16 cellular contexts compared by ENCODE assay signal in the genomic region with DNA sequence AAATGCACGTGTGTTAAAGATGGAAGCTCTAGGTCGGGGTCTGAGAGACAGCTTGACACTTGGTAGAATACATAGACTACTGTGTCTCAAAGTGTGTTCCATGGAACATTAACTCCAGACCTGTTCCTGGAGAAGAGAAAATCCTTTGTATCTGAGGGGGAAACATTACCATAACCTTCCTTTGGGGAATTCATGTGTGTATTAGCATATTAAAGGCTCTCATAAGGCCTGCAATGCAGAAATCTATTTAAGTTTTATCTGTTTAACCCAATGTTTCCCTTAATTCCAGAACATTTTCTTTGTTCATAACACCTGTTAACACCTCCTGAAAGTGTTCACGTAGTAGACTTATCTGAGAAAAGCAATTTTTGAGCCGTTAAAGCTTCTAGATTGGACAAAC.
A peak's percentile ranks its signal among the peaks of the same experiment; 100 is the strongest.
DNase-seq lines count a peak whose midpoint lies in the region; ATAC-seq, FAIRE-seq and TF ChIP-seq lines count a peak whose summit lies in the region.
"Had no signal": no experiment of that assay in that cellular context is flagged by ENCODE, and none has a peak within 500 bp of the region (broad histone marks: within the 10 kb centered on the region; RNA-seq: fewer than 3 reads in every experiment).

No MANE protein-coding gene starts in this region.

- no peak overlapping the region for H3K23ac ChIP-seq in mesenchymal stem cell (ENCODE audit: low read length in 2 of 2)

- no peak overlapping the region for H3K18ac ChIP-seq in mesenchymal stem cell (ENCODE audit: low read depth in 1 of 2, low read length in 2 of 2)

- CTCF ChIA-PET in K562 (lab: Yijun Ruan, JAX; ENCODE audit: low intra/inter-chr PET ratio): interaction anchor here (0.8 to 2.6 kb wide), 4 partner anchors 12 to 158 kb away, joined by 3 to 18 read pairs (median 4); no protein-coding TSS in a partner anchor

- H2BK5ac ChIP-seq in mesenchymal stem cell (ENCODE audit: low read depth, low read length, poor library complexity, severe bottlenecking): no peak overlapping the region

- no peaks in the 10 kb centered on the region for H4K20me1 ChIP-seq in K562 (replicated peaks; ENCODE audit: control insufficient read depth, insufficient read depth, low read length)
- H4K20me1 ChIP-seq: BLaER1 treated with 17β-estradiol and CSF1 and Interleukin-3, amounts not matched to agents 10 nM and 100 nM had no signal

- H2BK15ac ChIP-seq in mesenchymal stem cell (ENCODE audit: low read depth, poor library complexity, severe bottlenecking): no peak overlapping the region

- H3K79me1 ChIP-seq in mesenchymal stem cell (replicated peaks; ENCODE audit: low read length, poor library complexity, severe bottlenecking): no peaks in the 10 kb centered on the region

- WGBS in K562 (ENCODE audit: insufficient coverage, low coverage, missing lambda C conversion rate): 20% methylated on average over 4 of the region's 4 CpGs
- 100% methylated on average over 2 of the region's 4 CpGs for WGBS in mesenchymal stem cell
- 80 to 91% methylated on average over 4 of the region's 4 CpGs for WGBS in testis, 2 donors

- H4K8ac ChIP-seq in mesenchymal stem cell (ENCODE audit: low read length): no peak overlapping the region

- no peaks in the 10 kb centered on the region for H3K9me1 ChIP-seq in K562 (ENCODE audit: control insufficient read depth, insufficient read depth, low read length)

- no peak overlapping the region for H3K4me3 Mint-ChIP-seq in IgD-negative memory B cell

- TF ChIP-seq EP300 in K562 (IDR thresholded peaks at IDR 0.05; ENCODE audit: low read length): no peak

- POLR2A ChIA-PET in K562 (lab: Yijun Ruan, JAX): interaction anchor here (1.5 to 2.6 kb wide), 3 partner anchors 11 to 16 kb away, joined by 4 to 14 read pairs (median 6); no protein-coding TSS in a partner anchor

- peak overlapping the region in 2 of 3 donors; percentile 32 to 63 for H3K27ac Mint-ChIP-seq in IgD-negative memory B cell

- H3K4me3 ChIP-seq in K562: no peak overlapping the region
- H3K4me3 ChIP-seq in mesenchymal stem cell (ENCODE audit: insufficient read depth in 1 of 2, low read depth in 1 of 2, low read length in 2 of 2): no peak overlapping the region
- no peak overlapping the region for H3K4me3 ChIP-seq in testis
- H3K4me3 ChIP-seq: BLaER1 treated with 17β-estradiol and CSF1 and Interleukin-3, amounts not matched to agents 10 nM and 100 nM had no signal

- H3K14ac ChIP-seq in mesenchymal stem cell (ENCODE audit: low read length in 2 of 2): no peak overlapping the region

- H3K36me3 ChIP-seq in K562 (ENCODE audit: control insufficient read depth, insufficient read depth, low read length) (no peaks in the 10 kb centered on the region), mesenchymal stem cell (ENCODE audit: control insufficient read depth in 1 of 2, insufficient read depth in 2 of 2, low read depth in 1 of 2, low read length in 2 of 2) (no peaks in the 10 kb centered on the region), testis (ENCODE audit: low read depth, missing control alignments) (no peaks in the 10 kb centered on the region)
- H3K36me3 ChIP-seq: BLaER1 treated with 17β-estradiol and CSF1 and Interleukin-3, amounts not matched to agents 10 nM and 100 nM had no signal

- in situ Hi-C loops in K562 (cut with MboI): loop anchor here (25.0 kb wide), 1 partner anchor 167 kb away; a partner anchor contains a TSS

- no TSS peak for BruUV-seq in K562 (replicated peaks; lab: Mats Ljungman, UMichigan)

- no peak for FAIRE-seq in K562 (lab: Jason Lieb, UNC)
- FAIRE-seq: TTC549 had no signal

- peaks cover 1% of the 10 kb centered on the region for H3K36me3 Mint-ChIP-seq in IgD-negative memory B cell
- H3K36me3 Mint-ChIP-seq: activated naive CD4-positive, alpha-beta T cell treated with anti-CD3 and anti-CD28 coated beads, Interleukin-2, amount 50 U/mL, for 24 hours had no signal

- DNase-seq in K562 (ENCODE audit: extremely low read depth in 1 of 4, low spot score in 3 of 4): no peak
- no peak for DNase-seq in mesenchymal stem cell
- no peak for DNase-seq in testis
- no peak for DNase-seq in A172 (ENCODE audit: low spot score)
- no peak for DNase-seq in NCI-H1417 treated with DMSO at 0.1 percent for 48 hours (lab: John Stamatoyannopoulos, UW)
- DNase-seq: EL; erythroblast; NCI-H2029 treated with DMSO at 0.1 percent for 48 hours; stimulated activated CD8-positive, alpha-beta memory T cell treated with anti-CD3 and anti-CD28 coated beads, Interleukin-4, amount 100 ng/mL, for 48 hours had no signal

- ATAC-seq in K562 (no peak), HG03196 (IDR thresholded peaks at IDR 0.05; ENCODE audit: unreplicated experiment) (no peak), HG02623 (IDR thresholded peaks at IDR 0.05; ENCODE audit: unreplicated experiment) (no peak)

- no peaks in the 10 kb centered on the region for H3K27me3 Mint-ChIP-seq in IgD-negative memory B cell
- H3K27me3 Mint-ChIP-seq: activated naive CD4-positive, alpha-beta T cell treated with anti-CD3 and anti-CD28 coated beads, Interleukin-2, amount 50 U/mL, for 24 hours had no signal

- H3K4me1 Mint-ChIP-seq in IgD-negative memory B cell: peaks cover 9 to 12% (median 12%) of the 10 kb centered on the region in 3 donors

- H4K91ac ChIP-seq in mesenchymal stem cell (ENCODE audit: low read length): no peak overlapping the region

- H3K4me2 ChIP-seq in K562 (ENCODE audit: insufficient read depth, low read length) (no peak overlapping the region), mesenchymal stem cell (ENCODE audit: low read length, poor library complexity, severe bottlenecking) (no peak overlapping the region)
- H3K4me2 ChIP-seq: KMS-11 had no signal

- peaks cover 5 to 8% of the 10 kb centered on the region in 2 experiments; a peak in 2 of 5 replicates for H3K4me1 ChIP-seq in K562 (replicated peaks in 1 of 2; ENCODE audit: control insufficient read depth in 2 of 2, insufficient read depth in 2 of 2, low read length in 2 of 2)
- H3K4me1 ChIP-seq in mesenchymal stem cell (ENCODE audit: control insufficient read depth, insufficient read depth, low read depth, low read length): peaks cover 16% of the 10 kb centered on the region
- peaks cover 6% of the 10 kb centered on the region for H3K4me1 ChIP-seq in testis

- H2AK5ac ChIP-seq in mesenchymal stem cell (ENCODE audit: low read length, severe bottlenecking): peak overlapping the region; percentile 90

- H2AFZ ChIP-seq in K562 (ENCODE audit: low read depth, low read length) (peak overlapping the region; percentile 71), mesenchymal stem cell (ENCODE audit: low read depth, low read length) (no peak overlapping the region)

- no peak overlapping the region for H2BK120ac ChIP-seq in mesenchymal stem cell (ENCODE audit: low read depth, low read length)

- no peak overlapping the region for H3K27ac ChIP-seq in K562 (ENCODE audit: extremely low read depth, low read depth, low read length)
- H3K27ac ChIP-seq in mesenchymal stem cell (ENCODE audit: low read length, poor library complexity, severe bottlenecking): no peak overlapping the region
- peak overlapping the region; percentile 48 to 87 for H3K27ac ChIP-seq in testis
- H3K27ac ChIP-seq: KMS-11 had no signal

- TF ChIP-seq RAD21 in K562 (CRISPR knock-in tag; conservative IDR thresholded peaks at IDR 0.05 in 1 of 2, IDR thresholded peaks at IDR 0.05 in 1 of 2): no peak

- H2BK12ac ChIP-seq in mesenchymal stem cell (ENCODE audit: low read length in 2 of 2): no peak overlapping the region

- no peaks in the 10 kb centered on the region for H3K79me2 ChIP-seq in K562 (ENCODE audit: control insufficient read depth, insufficient read depth, low read length)

- TF ChIP-seq CTCF in K562 (IDR thresholded peaks at IDR 0.05 in 2 of 3, conservative IDR thresholded peaks at IDR 0.05 in 1 of 3; ENCODE audit: insufficient read depth in 2 of 3, low read depth in 1 of 3, low read length in 3 of 3) (no peak), testis (IDR thresholded peaks at IDR 0.05) (no peak)

- H3K9me3 Mint-ChIP-seq in IgD-negative memory B cell: peaks cover 0 to under 1% (median 0%) of the 10 kb centered on the region in 3 donors
- H3K9me3 Mint-ChIP-seq: activated naive CD4-positive, alpha-beta T cell treated with anti-CD3 and anti-CD28 coated beads, Interleukin-2, amount 50 U/mL, for 24 hours had no signal

- H3K27me3 ChIP-seq in K562 (ENCODE audit: control insufficient read depth in 2 of 2, insufficient read depth in 2 of 2, low read length in 2 of 2) (peaks cover 0 to 28% of the 10 kb centered on the region in 2 experiments; a peak in 3 of 5 replicates), mesenchymal stem cell (ENCODE audit: control insufficient read depth in 1 of 2, insufficient read depth in 1 of 2, low read length in 2 of 2) (no peaks in the 10 kb centered on the region), testis (no peaks in the 10 kb centered on the region)
- H3K27me3 ChIP-seq: BLaER1 treated with 17β-estradiol and CSF1 and Interleukin-3, amounts not matched to agents 10 nM and 100 nM had no signal

- H3K9me3 ChIP-seq in K562 (replicated peaks; ENCODE audit: control insufficient read depth, insufficient read depth, low read depth, low read length) (no peaks in the 10 kb centered on the region), mesenchymal stem cell (ENCODE audit: control insufficient read depth, low read length) (no peaks in the 10 kb centered on the region), testis (no peaks in the 10 kb centered on the region)
- H3K9me3 ChIP-seq: BLaER1 treated with 17β-estradiol and CSF1 and Interleukin-3, amounts not matched to agents 10 nM and 100 nM had no signal

- H3K4ac ChIP-seq in mesenchymal stem cell (ENCODE audit: low read depth in 1 of 2, low read length in 2 of 2): no peak overlapping the region

- intact Hi-C loops in K562 (cut with micrococcal nuclease): loop anchor here (10.0 kb wide), 1 partner anchor 359 kb away; no protein-coding TSS in a partner anchor
- intact Hi-C loops in testis (cut with DNase I; ENCODE audit: low total_unique reads): loop anchor here (10.0 kb wide), 1 partner anchor 159 kb away; a partner anchor contains a TSS

- TF ChIP-seq POLR2A in K562 (conservative IDR thresholded peaks at IDR 0.05) (no peak), testis (IDR thresholded peaks at IDR 0.05) (no peak)

- H3K9ac ChIP-seq in K562 (ENCODE audit: insufficient read depth in 1 of 2, low read depth in 2 of 2, low read length in 2 of 2): no peak overlapping the region
- H3K9ac ChIP-seq in mesenchymal stem cell (ENCODE audit: low read length): no peak overlapping the region
- H3K9ac ChIP-seq: KMS-11 had no signal

TF ChIP-seq in K562, 482 proteins besides CTCF, POLR2A, EP300 and RAD21 (continues in another document):
- TF ChIP-seq, protein P1, sequence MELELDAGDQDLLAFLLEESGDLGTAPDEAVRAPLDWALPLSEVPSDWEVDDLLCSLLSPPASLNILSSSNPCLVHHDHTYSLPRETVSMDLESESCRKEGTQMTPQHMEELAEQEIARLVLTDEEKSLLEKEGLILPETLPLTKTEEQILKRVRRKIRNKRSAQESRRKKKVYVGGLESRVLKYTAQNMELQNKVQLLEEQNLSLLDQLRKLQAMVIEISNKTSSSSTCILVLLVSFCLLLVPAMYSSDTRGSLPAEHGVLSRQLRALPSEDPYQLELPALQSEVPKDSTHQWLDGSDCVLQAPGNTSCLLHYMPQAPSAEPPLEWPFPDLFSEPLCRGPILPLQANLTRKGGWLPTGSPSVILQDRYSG (tag; conservative IDR thresholded peaks at IDR 0.05; ENCODE audit: low read depth): no peak
- TF ChIP-seq OTX1 (CRISPR knock-in tag; IDR thresholded peaks at IDR 0.05): no peak
- TF ChIP-seq MTA3 (IDR thresholded peaks at IDR 0.05; ENCODE audit: borderline replicate concordance): no peak
- no peak for TF ChIP-seq MAFF (IDR thresholded peaks at IDR 0.05; ENCODE audit: low read length)

Comparison
In these comparisons a context has a peak if more than half of its experiments do, and no peak if none do; other contexts are left out.
1. H3K27ac ChIP-seq: peak in testis (2 of 2); none in K562 (single experiment) and mesenchymal stem cell (single experiment).